Comparison of ENCODE assay signal across 9 cellular contexts in the genomic region with DNA sequence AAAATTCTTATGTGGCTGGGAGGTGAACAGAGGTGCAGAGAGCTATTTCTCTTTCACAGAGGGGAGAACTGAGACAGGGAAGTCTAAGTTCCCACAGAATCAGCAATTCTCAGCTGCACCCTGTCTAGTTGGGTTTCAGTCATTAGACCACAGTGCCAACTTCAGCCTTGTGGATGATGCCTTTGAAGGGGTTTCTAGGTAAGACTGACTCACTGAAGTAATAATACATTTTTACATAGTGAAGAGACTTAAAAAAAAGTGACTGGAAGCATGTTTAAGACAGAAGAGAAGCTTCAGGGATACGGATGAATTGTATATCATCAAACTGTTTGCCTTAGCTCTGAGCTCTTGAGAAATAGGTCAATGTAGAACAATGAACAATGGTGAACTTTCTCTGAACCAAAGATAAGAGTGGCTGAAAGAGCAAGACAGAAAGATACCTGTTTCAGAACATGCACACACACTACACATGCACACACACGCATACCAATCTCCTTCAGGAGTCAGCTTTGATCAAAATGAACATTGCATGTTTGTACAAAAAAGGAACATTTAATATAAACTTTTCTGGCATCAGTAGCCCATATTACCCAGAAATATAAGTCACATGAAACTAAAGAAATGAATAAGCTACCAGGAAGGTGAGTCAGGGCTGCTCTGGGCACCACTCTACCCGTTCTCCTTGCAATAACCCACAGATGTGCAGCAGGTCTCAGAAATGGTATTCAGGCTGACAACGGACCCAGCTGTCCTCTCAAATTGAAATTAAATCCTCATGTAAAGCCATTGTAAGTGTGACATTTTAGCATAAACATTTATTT. TPM values are rescaled to one million over a fixed set of nuclear protein-coding genes. Genes with fewer than 3 reads are reported as not detected.
DNase-seq lines count a peak whose midpoint lies in the region; ATAC-seq and TF ChIP-seq lines count a peak whose summit lies in the region.
"Had no signal": no experiment of that assay in that cellular context is flagged by ENCODE, and none has a peak within 500 bp of the region (broad histone marks: within the 10 kb centered on the region; RNA-seq: fewer than 3 reads in every experiment).

No MANE protein-coding gene starts in this region.

- H3T11ph ChIP-seq in H9 (ENCODE audit: low read length) = no peak overlapping the region

- POLR2A ChIA-PET in CD4-positive, alpha-beta T cell (lab: Charles Lee) = interaction anchor here (0.8 to 1.5 kb wide), 4 partner anchors 9 to 51 kb away, joined by 3 to 8 read pairs (median 3); no protein-coding TSS in a partner anchor
- POLR2A ChIA-PET in activated CD4-positive, alpha-beta memory T cell treated with anti-CD3 and anti-CD28 coated beads, Interleukin-2, amount 10 ng/mL, durations not matched to agents 7 days and 5 days (lab: Charles Lee) = interaction anchor here (0.7 to 2.5 kb wide), 14 partner anchors 8 to 404 kb away, joined by 3 to 29 read pairs (median 4); partner anchors contain the start of gene FYB1

- CTCF ChIA-PET in CD4-positive, alpha-beta T cell (lab: Charles Lee) = interaction anchor here (1.4 to 3.7 kb wide), 2 partner anchors 14 to 25 kb away, joined by 3 to 24 read pairs; no protein-coding TSS in a partner anchor
- CTCF ChIA-PET in activated CD4-positive, alpha-beta memory T cell treated with anti-CD3 and anti-CD28 coated beads, Interleukin-2, amount 10 ng/mL, durations not matched to agents 7 days and 5 days (lab: Charles Lee) = interaction anchor here (0.8 to 5.6 kb wide), 5 partner anchors 14 to 144 kb away, joined by 3 to 55 read pairs (median 4); partner anchors contain the start of gene FYB1

- H3K27me3 ChIP-seq in CD4-positive, alpha-beta T cell (ENCODE audit: control insufficient read depth, insufficient read depth, low read length) = no peaks in the 10 kb centered on the region
- H3K27me3 ChIP-seq in H9 (ENCODE audit: insufficient read depth, low read length) = no peaks in the 10 kb centered on the region

- no peaks in the 10 kb centered on the region; the same call in 1 of the 2 replicates for H3K79me2 ChIP-seq in H9 (ENCODE audit: insufficient read depth, low read length)

- H3K4me3 Mint-ChIP-seq in CD4-positive, alpha-beta T cell = no peak overlapping the region
- H3K4me3 Mint-ChIP-seq in activated CD4-positive, alpha-beta memory T cell treated with anti-CD3 and anti-CD28 coated beads, Interleukin-2, amount 10 ng/mL, durations not matched to agents 7 days and 5 days = no peak overlapping the region
- no peak overlapping the region for H3K4me3 Mint-ChIP-seq in H9

- H3K14ac ChIP-seq in H9 (ENCODE audit: insufficient read depth, low read length) = no peak overlapping the region

- H2BK5ac ChIP-seq in H9 (ENCODE audit: insufficient read length, low read length) = no peak overlapping the region

- no peak overlapping the region for H2AFZ ChIP-seq in H9 (ENCODE audit: low read length)

- H3K4me1 Mint-ChIP-seq in CD4-positive, alpha-beta T cell (ENCODE audit: low read depth) = peaks cover 21% of the 10 kb centered on the region
- H3K4me1 Mint-ChIP-seq in activated CD4-positive, alpha-beta memory T cell treated with anti-CD3 and anti-CD28 coated beads, Interleukin-2, amount 10 ng/mL, durations not matched to agents 7 days and 5 days = peaks cover 19% of the 10 kb centered on the region
- no peaks in the 10 kb centered on the region for H3K4me1 Mint-ChIP-seq in H9

- H3K18ac ChIP-seq in H9 (ENCODE audit: insufficient read length, low read depth, low read length) = no peak overlapping the region

- DNase-seq in CD4-positive, alpha-beta T cell = no peak
- DNase-seq in activated CD4-positive, alpha-beta memory T cell treated with anti-CD3 and anti-CD28 coated beads, Interleukin-2, amount 10 ng/mL, durations not matched to agents 7 days and 5 days = peak; percentile 45
- DNase-seq in fibroblast of the aortic adventitia (ENCODE audit: low read depth) (peak; percentile 69), H9 (no peak)

- H4K8ac ChIP-seq in H9 (replicated peaks; ENCODE audit: insufficient read length, low read depth, low read length) = no peak overlapping the region

- H3K79me1 ChIP-seq in H9 (ENCODE audit: insufficient read depth, low read depth, low read length, poor library complexity, severe bottlenecking) = no peaks in the 10 kb centered on the region

- no peak overlapping the region for H3K4ac ChIP-seq in H9 (ENCODE audit: low read depth, low read length)

- no peaks in the 10 kb centered on the region for H3K4me1 ChIP-seq in H9 (ENCODE audit: insufficient read depth, low read length)

- no peak overlapping the region for H2BK15ac ChIP-seq in H9 (ENCODE audit: low read depth, low read length)

- H3K27ac ChIP-seq in CD4-positive, alpha-beta T cell (ENCODE audit: low read depth, low read length) = no peak overlapping the region
- no peak overlapping the region for H3K27ac ChIP-seq in H9 (ENCODE audit: insufficient read length, low read depth, low read length)

- no peak for TF ChIP-seq CTCF in CD4-positive, alpha-beta T cell (IDR thresholded peaks at IDR 0.05)
- TF ChIP-seq CTCF in fibroblast of the aortic adventitia (IDR thresholded peaks at IDR 0.05; ENCODE audit: insufficient read depth, low read length) (no peak), H9 (conservative IDR thresholded peaks at IDR 0.05) (no peak)

- H3K56ac ChIP-seq in H9 (ENCODE audit: insufficient read length, low read depth, low read length) = no peak overlapping the region

- no peak overlapping the region for H3K4me2 ChIP-seq in H9 (ENCODE audit: insufficient read depth, insufficient read length, low read length)

- ATAC-seq in CD4-positive, alpha-beta T cell (ENCODE audit: poor library complexity) = peak; percentile 73
- ATAC-seq in GM21381 (IDR thresholded peaks at IDR 0.05; ENCODE audit: unreplicated experiment) = peak; percentile 78
- ATAC-seq in GM19467 (IDR thresholded peaks at IDR 0.05; ENCODE audit: unreplicated experiment) = no peak
- ATAC-seq in HG02759 (IDR thresholded peaks at IDR 0.05; ENCODE audit: unreplicated experiment) = no peak
- no peak for ATAC-seq in HG03571 (IDR thresholded peaks at IDR 0.05; ENCODE audit: unreplicated experiment)

- H3K23ac ChIP-seq in H9 (ENCODE audit: insufficient read length, low read depth, low read length) = no peak overlapping the region

- no peak overlapping the region for H3K9ac ChIP-seq in H9 (ENCODE audit: extremely low read depth, insufficient read length, low read length)

- no peaks in the 10 kb centered on the region for H3K9me3 Mint-ChIP-seq in CD4-positive, alpha-beta T cell
- no peaks in the 10 kb centered on the region for H3K9me3 Mint-ChIP-seq in activated CD4-positive, alpha-beta memory T cell treated with anti-CD3 and anti-CD28 coated beads, Interleukin-2, amount 10 ng/mL, durations not matched to agents 7 days and 5 days
- no peaks in the 10 kb centered on the region for H3K9me3 Mint-ChIP-seq in H9

- H3K9me3 ChIP-seq in CD4-positive, alpha-beta T cell (ENCODE audit: control insufficient read depth, low read length) = no peaks in the 10 kb centered on the region
- H3K9me3 ChIP-seq in H9 (ENCODE audit: control insufficient read depth, low read depth, low read length) = no peaks in the 10 kb centered on the region
- H3K9me3 ChIP-seq: Caco-2 had no signal

- H2BK120ac ChIP-seq in H9 (ENCODE audit: low read depth, low read length, poor library complexity, severe bottlenecking) = no peak overlapping the region

- no peaks in the 10 kb centered on the region for H3K36me3 Mint-ChIP-seq in CD4-positive, alpha-beta T cell (ENCODE audit: low read depth)
- no peaks in the 10 kb centered on the region for H3K36me3 Mint-ChIP-seq in activated CD4-positive, alpha-beta memory T cell treated with anti-CD3 and anti-CD28 coated beads, Interleukin-2, amount 10 ng/mL, durations not matched to agents 7 days and 5 days (ENCODE audit: low read depth)
- H3K36me3 Mint-ChIP-seq in H9 (ENCODE audit: insufficient read depth in 1 of 3, low read depth in 3 of 3) = no peaks in the 10 kb centered on the region

- H3K27me3 Mint-ChIP-seq in CD4-positive, alpha-beta T cell = no peaks in the 10 kb centered on the region
- no peaks in the 10 kb centered on the region for H3K27me3 Mint-ChIP-seq in activated CD4-positive, alpha-beta memory T cell treated with anti-CD3 and anti-CD28 coated beads, Interleukin-2, amount 10 ng/mL, durations not matched to agents 7 days and 5 days
- H3K27me3 Mint-ChIP-seq in H9 (ENCODE audit: low read depth) = no peaks in the 10 kb centered on the region

- no peak overlapping the region for H2BK20ac ChIP-seq in H9 (ENCODE audit: low read depth, low read length, poor library complexity, severe bottlenecking)

- intact Hi-C loops in CD4-positive, alpha-beta T cell (cut with DNase I, micrococcal nuclease) = no loop called here

- no peak overlapping the region for H4K91ac ChIP-seq in H9 (ENCODE audit: insufficient read length, low read depth, low read length)

- H3K4me3 ChIP-seq in fibroblast of the aortic adventitia (ENCODE audit: low read depth, low read length) = no peak overlapping the region

- H2AK5ac ChIP-seq in H9 (ENCODE audit: insufficient read length, low read length) = no peak overlapping the region

- no peak overlapping the region for H4K5ac ChIP-seq in H9 (ENCODE audit: insufficient read length, low read depth, low read length)

- no peak overlapping the region for H3K27ac Mint-ChIP-seq in CD4-positive, alpha-beta T cell
- peak overlapping the region; percentile 83 for H3K27ac Mint-ChIP-seq in activated CD4-positive, alpha-beta memory T cell treated with anti-CD3 and anti-CD28 coated beads, Interleukin-2, amount 10 ng/mL, durations not matched to agents 7 days and 5 days
- no peak overlapping the region for H3K27ac Mint-ChIP-seq in H9

- no peaks in the 10 kb centered on the region for H4K20me1 ChIP-seq in H9 (ENCODE audit: control insufficient read depth, insufficient read depth, insufficient read length)

- no peaks in the 10 kb centered on the region for H3K23me2 ChIP-seq in H9 (ENCODE audit: insufficient read length, low read depth, low read length, poor library complexity, severe bottlenecking)

- H2BK12ac ChIP-seq in H9 (ENCODE audit: insufficient read length, low read depth, low read length) = no peak overlapping the region

- WGBS in H9 (ENCODE audit: extremely low coverage, insufficient read length, low lambda C conversion rate) = no CpG with 5 or more reads among the region's 4 CpGs

RNA-seq across cellular contexts. Expression of gene FYB1, which starts 12.6 kb away (rescaled TPM):
- 100 to 1,000 TPM; 478 to 497 TPM for total RNA-seq in CD4-positive, alpha-beta T cell
- 100 to 1,000 TPM; 260 to 270 TPM for total RNA-seq in activated CD4-positive, alpha-beta memory T cell treated with anti-CD3 and anti-CD28 coated beads, Interleukin-2, amount 10 ng/mL, durations not matched to agents 7 days and 5 days
- total RNA-seq in fibroblast of the aortic adventitia (ENCODE audit: low replicate concordance) = 0.08 and 0.54 TPM in 2 replicates
- not detected in 2 replicates for total RNA-seq in H9 (2021)

Comparison
In these comparisons a context has a peak if more than half of its experiments do, and no peak if none do; other contexts are left out.
1. ATAC-seq: peak in CD4-positive, alpha-beta T cell (single experiment) and GM21381 (single experiment); none in GM19467 (single experiment), HG02759 (single experiment) and HG03571 (single experiment).
2. DNase-seq: peak in activated CD4-positive, alpha-beta memory T cell treated with anti-CD3 and anti-CD28 coated beads, Interleukin-2, amount 10 ng/mL, durations not matched to agents 7 days and 5 days (single experiment) and fibroblast of the aortic adventitia (single experiment); none in CD4-positive, alpha-beta T cell (0 of 10) and H9 (single experiment).
3. RNA of gene FYB1, which starts 12.6 kb away (total RNA-seq): 478 to 497 TPM in CD4-positive, alpha-beta T cell and 260 to 270 TPM in activated CD4-positive, alpha-beta memory T cell treated with anti-CD3 and anti-CD28 coated beads, Interleukin-2, amount 10 ng/mL, durations not matched to agents 7 days and 5 days; 0.08 to 0.54 TPM in fibroblast of the aortic adventitia and not detected in H9; every median in the first group is over 100 times any median in the second.